8 cellular contexts compared by ENCODE assay signal in the genomic region with DNA sequence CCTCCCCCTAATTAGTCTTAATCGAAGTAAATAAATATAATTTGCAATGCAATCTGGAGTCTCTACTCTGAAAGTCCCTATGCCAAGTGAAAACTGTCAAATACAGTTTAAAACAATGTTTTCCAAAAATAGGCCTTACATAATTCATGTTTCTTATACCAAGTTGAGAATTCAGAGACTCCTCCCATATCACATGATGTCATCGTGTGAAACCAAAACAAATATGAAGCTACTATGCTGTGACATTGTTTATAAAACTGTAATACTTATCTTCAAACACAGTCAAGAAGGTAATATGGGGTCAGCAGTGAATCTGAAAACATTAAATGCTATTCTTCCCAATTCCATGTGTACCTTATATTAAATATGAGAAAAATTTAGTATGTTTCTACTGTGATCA.
"Had no signal": no experiment of that assay in that cellular context is flagged by ENCODE, and none has a peak within 500 bp of the region (broad histone marks: within the 10 kb centered on the region; RNA-seq: fewer than 3 reads in every experiment).

No MANE protein-coding gene starts in this region.

- H3K4me1 ChIP-seq: HAP-1 had no signal

- H3K4me2 ChIP-seq: KMS-11 had no signal

- H3K4me3 ChIP-seq: GM23248, HAP-1 had no signal

- H3K27ac ChIP-seq: GM23248, HL-60, KMS-11 had no signal

- H3K36me3 ChIP-seq: HAP-1 had no signal

- ATAC-seq: HCT116 had no signal

- H3K9me3 ChIP-seq: HAP-1 had no signal

- H3K9ac ChIP-seq: GM23248, KMS-11 had no signal

- DNase-seq: GM23248, GOT3, IMR-90, KBM-7 had no signal
